8 cellular contexts compared by ENCODE assay signal in the genomic region with DNA sequence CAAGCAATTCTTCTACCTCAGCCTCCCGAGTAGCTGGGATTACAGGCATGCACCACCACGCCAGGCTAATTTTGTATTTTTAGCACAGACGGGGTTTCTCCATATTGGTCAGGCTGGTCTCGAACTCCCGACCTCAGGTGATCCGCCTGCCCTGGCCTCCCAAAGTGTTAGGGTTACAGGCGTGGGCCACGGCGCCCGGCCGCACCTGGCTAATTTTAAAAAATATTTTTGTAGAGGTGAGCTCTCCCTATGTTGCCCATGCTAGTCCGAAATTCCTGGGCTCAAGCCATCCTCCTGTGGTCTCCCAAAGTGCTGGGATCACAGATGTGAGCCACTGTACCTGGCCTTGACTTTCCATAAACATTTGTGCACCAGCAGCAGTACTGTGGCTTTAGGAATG. TPM values are rescaled to one million over a fixed set of nuclear protein-coding genes. Genes with fewer than 3 reads are reported as not detected.
DNase-seq lines count a peak whose midpoint lies in the region; ATAC-seq, FAIRE-seq and TF ChIP-seq lines count a peak whose summit lies in the region.
"Not testable (repeated sequence)": the region's sequence is repeated elsewhere in the genome, so short reads cannot be mapped to it uniquely, and the experiment has no call there.
"Had no signal": no experiment of that assay in that cellular context is flagged by ENCODE, and none has a peak within 500 bp of the region (broad histone marks: within the 10 kb centered on the region; RNA-seq: fewer than 3 reads in every experiment).

No MANE protein-coding gene starts in this region.

- TF ChIP-seq EP300 in neural cell (conservative IDR thresholded peaks at IDR 0.05; ENCODE audit: poor library complexity, severe bottlenecking): not testable (repeated sequence)

- intact Hi-C loops in kidney (cut with DNase I); psoas muscle (cut with DNase I): not testable (repeated sequence)

- 83% methylated on average over 7 to 12 of the region's 12 CpGs for WGBS in endodermal cell (ENCODE audit: insufficient coverage in 1 of 2, insufficient read length in 1 of 2), 2 experiments
- 76 to 88% (median 76%) methylated on average over 12 of the region's 12 CpGs for WGBS in psoas muscle, 3 donors

- not testable (repeated sequence) for H4K20me1 ChIP-seq in neural cell (ENCODE audit: insufficient read depth)

- not testable (repeated sequence) for H2AFZ ChIP-seq in neural cell (ENCODE audit: low read depth, low read length)

- H3K27me3 ChIP-seq in HUES6 (ENCODE audit: control insufficient read depth, insufficient read depth, low read length); endodermal cell (ENCODE audit: control insufficient read depth, insufficient read depth, low read length, poor library complexity, severe bottlenecking); neural cell (ENCODE audit: insufficient read depth, low read depth, low read length); psoas muscle (ENCODE audit: insufficient read depth in 3 of 3, low read length in 2 of 3): not testable (repeated sequence)

- FAIRE-seq in kidney (lab: Jason Lieb, UNC): not testable (repeated sequence)

- H3K4me1 ChIP-seq in HUES6 (ENCODE audit: control insufficient read depth, insufficient read depth, low read length): peaks cover 24% of the 10 kb centered on the region
- H3K4me1 ChIP-seq in endodermal cell (ENCODE audit: control insufficient read depth, insufficient read depth, low read length); kidney (ENCODE audit: control insufficient read depth in 1 of 2, insufficient read depth in 1 of 2, low read depth in 1 of 2, low read length in 2 of 2): not testable (repeated sequence)
- H3K4me1 ChIP-seq in psoas muscle: peaks cover 28% of the 10 kb centered on the region

- H3K9ac ChIP-seq in HUES6 (ENCODE audit: low read length); endodermal cell (ENCODE audit: extremely low read depth, low read length, poor library complexity, severe bottlenecking); kidney (ENCODE audit: low read length in 2 of 2); neural cell (ENCODE audit: low read length): not testable (repeated sequence)

- H3K27ac ChIP-seq in HUES6 (ENCODE audit: low read depth, low read length) (peak overlapping the region; percentile 69; the same call in 1 of the 2 replicates), caudate nucleus (ENCODE audit: low read depth, low read length) (peak overlapping the region; percentile 82), psoas muscle (peak overlapping the region; percentile 55)
- H3K27ac ChIP-seq in endodermal cell (ENCODE audit: low read depth, low read length); kidney (ENCODE audit: low read depth in 2 of 2, low read length in 2 of 2); neural cell (ENCODE audit: low read length): not testable (repeated sequence)

- H3K36me3 Mint-ChIP-seq in endodermal cell (ENCODE audit: low read depth): not testable (repeated sequence)

- not testable (repeated sequence) for H3K36me3 ChIP-seq in HUES6 (ENCODE audit: control insufficient read depth, insufficient read depth, low read length); endodermal cell (ENCODE audit: control insufficient read depth, insufficient read depth, low read length); kidney (ENCODE audit: control insufficient read depth in 1 of 2, insufficient read depth in 2 of 2, low read length in 2 of 2); neural cell (ENCODE audit: insufficient read depth, low read length); psoas muscle (ENCODE audit: insufficient read depth in 1 of 2, low read depth in 1 of 2)

- not testable (repeated sequence) for H3K9me3 ChIP-seq in HUES6 (ENCODE audit: control insufficient read depth, insufficient read depth, low read depth, low read length); endodermal cell (ENCODE audit: control insufficient read depth, low read length); kidney (ENCODE audit: control insufficient read depth in 1 of 2, low read length in 2 of 2); neural cell (ENCODE audit: low read length); psoas muscle

- peaks cover 12% of the 10 kb centered on the region for H3K27me3 Mint-ChIP-seq in endodermal cell (ENCODE audit: insufficient read depth)

- not testable (repeated sequence) for ATAC-seq in psoas muscle

- H3K4me3 ChIP-seq in HUES6 (ENCODE audit: low read depth, low read length) (peak overlapping the region; percentile 12; the same call in 1 of the 2 replicates), neural cell (ENCODE audit: low read length) (peak overlapping the region; percentile 9)
- not testable (repeated sequence) for H3K4me3 ChIP-seq in endodermal cell (ENCODE audit: low read length); kidney (ENCODE audit: low read length in 2 of 2); psoas muscle

- TF ChIP-seq RAD21 in neural cell (conservative IDR thresholded peaks at IDR 0.05): not testable (repeated sequence)

- H3K4me3 Mint-ChIP-seq in endodermal cell: not testable (repeated sequence)

- not testable (repeated sequence) for H3K9me3 Mint-ChIP-seq in endodermal cell

- not testable (repeated sequence) for DNase-seq in caudate nucleus (lab: John Stamatoyannopoulos, UW); endodermal cell; psoas muscle
- peak; percentile 39 for DNase-seq in kidney

- TF ChIP-seq CTCF in endodermal cell (conservative IDR thresholded peaks at IDR 0.05); kidney (IDR thresholded peaks at IDR 0.05; ENCODE audit: borderline replicate concordance, extremely low read depth, insufficient read depth); neural cell (IDR thresholded peaks at IDR 0.05; ENCODE audit: poor library complexity, severe bottlenecking); psoas muscle (IDR thresholded peaks at IDR 0.05): not testable (repeated sequence)

- H3K4me2 ChIP-seq in neural cell (ENCODE audit: low read length): not testable (repeated sequence)

- H3K9me2 ChIP-seq in neural cell (ENCODE audit: insufficient read depth, low read length): not testable (repeated sequence)

- peaks cover 19% of the 10 kb centered on the region for H3K4me1 Mint-ChIP-seq in endodermal cell

- peak overlapping the region; percentile 82 for H3K27ac Mint-ChIP-seq in endodermal cell

- H3F3A ChIP-seq in neural cell (ENCODE audit: insufficient read depth, low read length, poor library complexity, severe bottlenecking): not testable (repeated sequence)

- H3K79me2 ChIP-seq in neural cell (replicated peaks; ENCODE audit: insufficient read depth, low read length): not testable (repeated sequence)

RNA-seq across cellular contexts. Expression of a gene that starts 10.1 kb away (rescaled TPM):
- total RNA-seq in endodermal cell: under 1 TPM; 0.22 to 0.33 TPM
- 0.89 TPM for polyA plus RNA-seq in endodermal cell (2013, experiment 1 of 2)
- 0.37 TPM for polyA plus RNA-seq in endodermal cell (2013, experiment 2 of 2)
- total RNA-seq in kidney: 0.16 TPM
- polyA plus RNA-seq in kidney (ENCODE audit: insufficient read depth, low read depth, low replicate concordance): 0.13 TPM
- polyA plus RNA-seq in neural cell: 0.43 and 0.50 TPM in 2 replicates
- polyA minus RNA-seq in neural cell: 0.24 and 0.58 TPM in 2 replicates
- under 1 TPM; 0.42 to 0.88 (median 0.65) TPM for total RNA-seq in psoas muscle
- polyA plus RNA-seq in psoas muscle: under 1 TPM; 0.23 to 0.30 (median 0.27) TPM
- total RNA-seq: CD4-positive, alpha-beta memory T cell; GM23248 had no signal
- polyA plus RNA-seq: CD4-positive, alpha-beta memory T cell; GM23248 had no signal

RNA-seq across cellular contexts. Expression of a gene that starts 31.3 kb away (rescaled TPM):
- total RNA-seq in endodermal cell (10 to 100 TPM; 37.8 to 48.5 TPM), kidney (78.4 TPM), psoas muscle (1 to 10 TPM; 3.2 to 7.2 (median 5.1) TPM)
- polyA plus RNA-seq in endodermal cell (2013, experiment 1 of 2): 4.7 TPM
- 3.6 TPM for polyA plus RNA-seq in endodermal cell (2013, experiment 2 of 2)
- polyA plus RNA-seq in kidney (ENCODE audit: insufficient read depth, low read depth, low replicate concordance) (7.7 TPM), neural cell (0.66 and 0.81 TPM in 2 replicates), psoas muscle (1 to 10 TPM; 2.4 to 5.6 (median 3.8) TPM)
- polyA minus RNA-seq in neural cell: 3.5 and 4.1 TPM in 2 replicates
- total RNA-seq: CD4-positive, alpha-beta memory T cell had no signal
